Comparison of ENCODE assay signal across 1 cellular context in the genomic region with DNA sequence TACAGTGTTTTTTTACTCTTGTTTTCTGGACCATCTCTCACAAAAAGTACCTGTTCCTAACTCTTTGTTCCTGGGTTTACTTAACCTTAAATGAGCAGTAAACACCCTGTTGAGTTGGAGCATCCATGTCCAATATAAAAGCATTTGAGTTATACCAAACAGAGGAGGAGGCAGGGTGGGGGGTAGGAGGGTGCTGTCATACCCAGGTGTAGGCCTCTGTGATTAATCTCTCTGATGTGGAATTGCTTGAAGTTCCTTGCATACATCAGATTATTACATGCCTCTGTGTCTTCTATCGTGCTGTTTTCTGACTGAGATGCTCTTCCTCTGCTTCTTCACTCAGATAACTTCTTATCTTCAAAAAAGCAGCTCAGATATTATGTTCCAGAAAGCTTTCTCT.
TF ChIP-seq lines count a peak whose summit lies in the region.

No MANE protein-coding gene starts in this region.

TF ChIP-seq in K562, 482 proteins besides CTCF, POLR2A, EP300 and RAD21:
- TF ChIP-seq, protein P1, sequence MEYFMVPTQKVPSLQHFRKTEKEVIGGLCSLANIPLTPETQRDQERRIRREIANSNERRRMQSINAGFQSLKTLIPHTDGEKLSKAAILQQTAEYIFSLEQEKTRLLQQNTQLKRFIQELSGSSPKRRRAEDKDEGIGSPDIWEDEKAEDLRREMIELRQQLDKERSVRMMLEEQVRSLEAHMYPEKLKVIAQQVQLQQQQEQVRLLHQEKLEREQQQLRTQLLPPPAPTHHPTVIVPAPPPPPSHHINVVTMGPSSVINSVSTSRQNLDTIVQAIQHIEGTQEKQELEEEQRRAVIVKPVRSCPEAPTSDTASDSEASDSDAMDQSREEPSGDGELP (CRISPR knock-in tag; IDR thresholded peaks at IDR 0.05; ENCODE audit: borderline replicate concordance), result no peak
- TF ChIP-seq KDM2B (CRISPR knock-in tag; IDR thresholded peaks at IDR 0.05) (no peak), PCBP2 (IDR thresholded peaks at IDR 0.05; ENCODE audit: low read depth, low read length, poor library complexity, severe bottlenecking) (no peak), PHTF2 (CRISPR knock-in tag; IDR thresholded peaks at IDR 0.05) (no peak), FOXM1 (IDR thresholded peaks at IDR 0.05; ENCODE audit: low read depth) (no peak), FOXM1 (CRISPR knock-in tag; IDR thresholded peaks at IDR 0.05; ENCODE audit: low read depth) (no peak), ZNF668 (CRISPR knock-in tag; IDR thresholded peaks at IDR 0.05) (no peak), CSDE1 (IDR thresholded peaks at IDR 0.05) (no peak), NCOR1 (IDR thresholded peaks at IDR 0.05) (no peak), CAMTA2 (CRISPR knock-in tag; conservative IDR thresholded peaks at IDR 0.05) (no peak), SAFB2 (IDR thresholded peaks at IDR 0.05; ENCODE audit: borderline replicate concordance, low read depth, low read length, severe bottlenecking) (no peak), KLF16 (IDR thresholded peaks at IDR 0.05) (no peak), GATAD2A (IDR thresholded peaks at IDR 0.05) (no peak), ZNF77 (CRISPR knock-in tag; IDR thresholded peaks at IDR 0.05) (no peak), ZKSCAN8 (CRISPR knock-in tag; IDR thresholded peaks at IDR 0.05) (no peak)
- TF ChIP-seq, protein P2, sequence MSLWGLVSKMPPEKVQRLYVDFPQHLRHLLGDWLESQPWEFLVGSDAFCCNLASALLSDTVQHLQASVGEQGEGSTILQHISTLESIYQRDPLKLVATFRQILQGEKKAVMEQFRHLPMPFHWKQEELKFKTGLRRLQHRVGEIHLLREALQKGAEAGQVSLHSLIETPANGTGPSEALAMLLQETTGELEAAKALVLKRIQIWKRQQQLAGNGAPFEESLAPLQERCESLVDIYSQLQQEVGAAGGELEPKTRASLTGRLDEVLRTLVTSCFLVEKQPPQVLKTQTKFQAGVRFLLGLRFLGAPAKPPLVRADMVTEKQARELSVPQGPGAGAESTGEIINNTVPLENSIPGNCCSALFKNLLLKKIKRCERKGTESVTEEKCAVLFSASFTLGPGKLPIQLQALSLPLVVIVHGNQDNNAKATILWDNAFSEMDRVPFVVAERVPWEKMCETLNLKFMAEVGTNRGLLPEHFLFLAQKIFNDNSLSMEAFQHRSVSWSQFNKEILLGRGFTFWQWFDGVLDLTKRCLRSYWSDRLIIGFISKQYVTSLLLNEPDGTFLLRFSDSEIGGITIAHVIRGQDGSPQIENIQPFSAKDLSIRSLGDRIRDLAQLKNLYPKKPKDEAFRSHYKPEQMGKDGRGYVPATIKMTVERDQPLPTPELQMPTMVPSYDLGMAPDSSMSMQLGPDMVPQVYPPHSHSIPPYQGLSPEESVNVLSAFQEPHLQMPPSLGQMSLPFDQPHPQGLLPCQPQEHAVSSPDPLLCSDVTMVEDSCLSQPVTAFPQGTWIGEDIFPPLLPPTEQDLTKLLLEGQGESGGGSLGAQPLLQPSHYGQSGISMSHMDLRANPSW (CRISPR knock-in tag; IDR thresholded peaks at IDR 0.05), result no peak
- TF ChIP-seq, protein P3, sequence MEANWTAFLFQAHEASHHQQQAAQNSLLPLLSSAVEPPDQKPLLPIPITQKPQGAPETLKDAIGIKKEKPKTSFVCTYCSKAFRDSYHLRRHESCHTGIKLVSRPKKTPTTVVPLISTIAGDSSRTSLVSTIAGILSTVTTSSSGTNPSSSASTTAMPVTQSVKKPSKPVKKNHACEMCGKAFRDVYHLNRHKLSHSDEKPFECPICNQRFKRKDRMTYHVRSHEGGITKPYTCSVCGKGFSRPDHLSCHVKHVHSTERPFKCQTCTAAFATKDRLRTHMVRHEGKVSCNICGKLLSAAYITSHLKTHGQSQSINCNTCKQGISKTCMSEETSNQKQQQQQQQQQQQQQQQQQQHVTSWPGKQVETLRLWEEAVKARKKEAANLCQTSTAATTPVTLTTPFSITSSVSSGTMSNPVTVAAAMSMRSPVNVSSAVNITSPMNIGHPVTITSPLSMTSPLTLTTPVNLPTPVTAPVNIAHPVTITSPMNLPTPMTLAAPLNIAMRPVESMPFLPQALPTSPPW (CRISPR knock-in tag; IDR thresholded peaks at IDR 0.05), result no peak
